ENCODE assay signal across 28 cellular contexts in genomic region chr10:106898441-106898840, GRCh38.
"Had no signal": no experiment of that assay in that cellular context is flagged by ENCODE, and none has a peak within 500 bp of the region (broad histone marks: within the 10 kb centered on the region; RNA-seq: fewer than 3 reads in every experiment).

No MANE protein-coding gene starts in this region.

- H3K27ac ChIP-seq: epithelial cell of prostate, parathyroid adenoma, right lobe of liver, SK-N-MC, suprapubic skin, WERI-Rb-1 had no signal

- H3K4me3 Mint-ChIP-seq: activated CD4-positive, alpha-beta memory T cell treated with anti-CD3 and anti-CD28 coated beads for 36 hours; activated T-cell treated with anti-CD3 and anti-CD28 coated beads, Interleukin-2, amount 50 U/mL, for 4 hours; mesothelial cell of epicardium; naive B cell; nephron progenitor cell had no signal

- H3K4me1 Mint-ChIP-seq: naive B cell had no signal

- H3K27me3 ChIP-seq: esophagus squamous epithelium, right lobe of liver, suprapubic skin, uterus had no signal

- H3K27ac Mint-ChIP-seq: activated CD4-positive, alpha-beta memory T cell treated with anti-CD3 and anti-CD28 coated beads for 36 hours; activated naive CD4-positive, alpha-beta T cell treated with anti-CD3 and anti-CD28 coated beads, Interleukin-2, amount 50 U/mL, for 72 hours; mesothelial cell of epicardium; naive B cell; nephron progenitor cell had no signal

- DNase-seq: activated CD4-positive, alpha-beta memory T cell treated with anti-CD3 and anti-CD28 coated beads for 36 hours; activated CD4-positive, alpha-beta T cell treated with anti-CD3 and anti-CD28 coated beads for 48 hours; activated CD8-positive, alpha-beta memory T cell treated with anti-CD3 and anti-CD28 coated beads, Interleukin-2, amount 50 U/mL, for 48 hours; activated naive CD4-positive, alpha-beta T cell; activated T-cell treated with anti-CD3 and anti-CD28 coated beads, Interleukin-2, amount 50 U/mL, for 4 hours; dermis blood vessel endothelial cell; effector CD4-positive, alpha-beta T cell; esophagus squamous epithelium; foreskin melanocyte; islet precursor cell; naive B cell; nephron progenitor cell; stimulated activated CD4-positive, alpha-beta T cell treated with anti-CD3 and anti-CD28 coated beads, Interleukin-12 subunit alpha, Interleukin-12 subunit beta, amount 100 ng/mL, for 4 hours; stimulated activated CD4-positive, alpha-beta T cell treated with anti-CD3 and anti-CD28 coated beads, Interleukin-4, amount 100 ng/mL, for 1 hour; stimulated activated naive CD8-positive, alpha-beta T cell treated with anti-CD3 and anti-CD28 coated beads, Interleukin-15, Interleukin-2, amounts not matched to agents 100 U/mL and 50 U/mL, for 24 hours; T-helper 9 cell; trophoblast cell; WERI-Rb-1 had no signal

- H3K36me3 ChIP-seq: esophagus squamous epithelium, right lobe of liver, suprapubic skin, uterus, WERI-Rb-1 had no signal

- H3K9me3 ChIP-seq: esophagus squamous epithelium, right lobe of liver, uterus had no signal

- H3K36me3 Mint-ChIP-seq: activated CD4-positive, alpha-beta memory T cell treated with anti-CD3 and anti-CD28 coated beads for 36 hours; activated naive CD4-positive, alpha-beta T cell treated with anti-CD3 and anti-CD28 coated beads, Interleukin-2, amount 50 U/mL, for 72 hours; mesothelial cell of epicardium; naive B cell had no signal

- H3K4me1 ChIP-seq: parathyroid adenoma, suprapubic skin had no signal

- ATAC-seq: activated CD4-positive, CD25-positive, alpha-beta regulatory T cell treated with anti-CD3 and anti-CD28 coated beads, Interleukin-2, amount 50 U/mL, for 24 hours; activated naive CD4-positive, alpha-beta T cell treated with anti-CD3 and anti-CD28 coated beads, Interleukin-2, amount 50 U/mL, for 72 hours; activated T-cell treated with anti-CD3 and anti-CD28 coated beads, Interleukin-2, amount 50 U/mL, for 4 hours; left cardiac atrium; stimulated activated naive CD8-positive, alpha-beta T cell treated with anti-CD3 and anti-CD28 coated beads, Interleukin-15, Interleukin-2, amounts not matched to agents 100 U/mL and 50 U/mL, for 24 hours had no signal

- H3K9me3 Mint-ChIP-seq: activated T-cell treated with anti-CD3 and anti-CD28 coated beads, Interleukin-2, amount 50 U/mL, for 4 hours; mesothelial cell of epicardium had no signal

- H3K4me3 ChIP-seq: esophagus squamous epithelium, right lobe of liver, SK-N-MC, suprapubic skin, uterus had no signal

- H3K27me3 Mint-ChIP-seq: activated CD4-positive, alpha-beta memory T cell treated with anti-CD3 and anti-CD28 coated beads for 36 hours had no signal
